ENCODE assay signal across 1 cellular context in genomic region chr17:48905987-48906515, GRCh38.
TF ChIP-seq lines count a peak whose summit lies in the region.

No MANE protein-coding gene starts in this region.

TF ChIP-seq in HepG2, 621 proteins besides CTCF, POLR2A, EP300 and RAD21:
- TF ChIP-seq U2AF1 (optimal IDR thresholded peaks at IDR 0.05; ENCODE audit: low read depth, low read length) = no peak
- TF ChIP-seq ZNF281 (CRISPR knock-in tag; IDR thresholded peaks at IDR 0.05; ENCODE audit: borderline replicate concordance) = no peak
- TF ChIP-seq ZNF572 (CRISPR knock-in tag; IDR thresholded peaks at IDR 0.05) = no peak
- no peak for TF ChIP-seq ZNF446 (CRISPR knock-in tag; IDR thresholded peaks at IDR 0.05)
- TF ChIP-seq FIP1L1 (IDR thresholded peaks at IDR 0.05; ENCODE audit: borderline replicate concordance, insufficient read depth, low read depth, low read length) = no peak
- TF ChIP-seq SOX13 (IDR thresholded peaks at IDR 0.05) = no peak
- no peak for TF ChIP-seq SOX13 (CRISPR knock-in tag; conservative IDR thresholded peaks at IDR 0.05 in 1 of 2, IDR thresholded peaks at IDR 0.05 in 1 of 2)
- no peak for TF ChIP-seq ZNF296 (CRISPR knock-in tag; conservative IDR thresholded peaks at IDR 0.05)
- TF ChIP-seq ZNF879 (CRISPR knock-in tag; IDR thresholded peaks at IDR 0.05) = no peak
- TF ChIP-seq, protein P1, sequence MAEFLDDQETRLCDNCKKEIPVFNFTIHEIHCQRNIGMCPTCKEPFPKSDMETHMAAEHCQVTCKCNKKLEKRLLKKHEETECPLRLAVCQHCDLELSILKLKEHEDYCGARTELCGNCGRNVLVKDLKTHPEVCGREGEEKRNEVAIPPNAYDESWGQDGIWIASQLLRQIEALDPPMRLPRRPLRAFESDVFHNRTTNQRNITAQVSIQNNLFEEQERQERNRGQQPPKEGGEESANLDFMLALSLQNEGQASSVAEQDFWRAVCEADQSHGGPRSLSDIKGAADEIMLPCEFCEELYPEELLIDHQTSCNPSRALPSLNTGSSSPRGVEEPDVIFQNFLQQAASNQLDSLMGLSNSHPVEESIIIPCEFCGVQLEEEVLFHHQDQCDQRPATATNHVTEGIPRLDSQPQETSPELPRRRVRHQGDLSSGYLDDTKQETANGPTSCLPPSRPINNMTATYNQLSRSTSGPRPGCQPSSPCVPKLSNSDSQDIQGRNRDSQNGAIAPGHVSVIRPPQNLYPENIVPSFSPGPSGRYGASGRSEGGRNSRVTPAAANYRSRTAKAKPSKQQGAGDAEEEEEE (CRISPR knock-in tag; IDR thresholded peaks at IDR 0.05; ENCODE audit: borderline replicate concordance) = no peak
- TF ChIP-seq ZNF430 (CRISPR knock-in tag; IDR thresholded peaks at IDR 0.05) = no peak
- no peak for TF ChIP-seq MED8 (CRISPR knock-in tag; IDR thresholded peaks at IDR 0.05; ENCODE audit: insufficient replicate concordance)
- TF ChIP-seq ZNF124 (CRISPR knock-in tag; IDR thresholded peaks at IDR 0.05) = no peak
- TF ChIP-seq ARID4A (CRISPR knock-in tag; IDR thresholded peaks at IDR 0.05; ENCODE audit: borderline replicate concordance) = no peak
